17 cellular contexts compared by ENCODE assay signal in genomic region chr3:162517110-162517509, GRCh38.
DNase-seq lines count a peak whose midpoint lies in the region; TF ChIP-seq lines count a peak whose summit lies in the region.
"Had no signal": no experiment of that assay in that cellular context is flagged by ENCODE, and none has a peak within 500 bp of the region (broad histone marks: within the 10 kb centered on the region; RNA-seq: fewer than 3 reads in every experiment).

No MANE protein-coding gene starts in this region.

- no peak for TF ChIP-seq EP300 in neural cell (conservative IDR thresholded peaks at IDR 0.05; ENCODE audit: poor library complexity, severe bottlenecking)

- no peaks in the 10 kb centered on the region for H3K27me3 Mint-ChIP-seq in brain
- no peaks in the 10 kb centered on the region for H3K27me3 Mint-ChIP-seq in activated naive CD4-positive, alpha-beta T cell treated with anti-CD3 and anti-CD28 coated beads for 36 hours (ENCODE audit: low read depth)
- no peaks in the 10 kb centered on the region for H3K27me3 Mint-ChIP-seq in Caco-2 (ENCODE audit: insufficient read depth, unreplicated experiment)
- H3K27me3 Mint-ChIP-seq: T-cell had no signal

- no peak overlapping the region; the same call in 1 of the 2 replicates for H2AFZ ChIP-seq in GM23248
- no peak overlapping the region for H2AFZ ChIP-seq in neural cell (ENCODE audit: low read depth, low read length)

- H3K27me3 ChIP-seq in GM23248 (replicated peaks; ENCODE audit: insufficient read depth) (no peaks in the 10 kb centered on the region), neural cell (ENCODE audit: insufficient read depth, low read depth, low read length) (no peaks in the 10 kb centered on the region), Caco-2 (replicated peaks; ENCODE audit: control insufficient read depth, insufficient read depth, low read length) (no peaks in the 10 kb centered on the region)
- H3K27me3 ChIP-seq: BLaER1 treated with 17β-estradiol and CSF1 and Interleukin-3, amounts not matched to agents 10 nM and 100 nM had no signal

- no peaks in the 10 kb centered on the region for H3K4me1 Mint-ChIP-seq in brain
- H3K4me1 Mint-ChIP-seq in activated naive CD4-positive, alpha-beta T cell treated with anti-CD3 and anti-CD28 coated beads for 36 hours (ENCODE audit: low read depth), result no peaks in the 10 kb centered on the region
- no peaks in the 10 kb centered on the region for H3K4me1 Mint-ChIP-seq in Caco-2 (ENCODE audit: low read depth, unreplicated experiment)
- H3K4me1 Mint-ChIP-seq: T-cell had no signal

- peak; percentile 56 for TF ChIP-seq RAD21 in neural cell (conservative IDR thresholded peaks at IDR 0.05)

- H3K27ac Mint-ChIP-seq in brain, result no peak overlapping the region
- H3K27ac Mint-ChIP-seq in activated naive CD4-positive, alpha-beta T cell treated with anti-CD3 and anti-CD28 coated beads for 36 hours, result no peak overlapping the region
- H3K27ac Mint-ChIP-seq in Caco-2 (ENCODE audit: unreplicated experiment), result no peak overlapping the region
- H3K27ac Mint-ChIP-seq: T-cell had no signal

- H3K9ac ChIP-seq in GM23248, result no peak overlapping the region
- H3K9ac ChIP-seq in neural cell (ENCODE audit: low read length), result no peak overlapping the region
- H3K9ac ChIP-seq: BLaER1 treated with 17β-estradiol and CSF1 and Interleukin-3, amounts not matched to agents 10 nM and 100 nM had no signal

- POLR2A ChIA-PET in Caco-2 (lab: Charles Lee), result no interaction called here

- no peaks in the 10 kb centered on the region for H4K20me1 ChIP-seq in GM23248 (ENCODE audit: insufficient read depth)
- H4K20me1 ChIP-seq in neural cell (ENCODE audit: insufficient read depth), result no peaks in the 10 kb centered on the region
- H4K20me1 ChIP-seq: BLaER1 treated with 17β-estradiol and CSF1 and Interleukin-3, amounts not matched to agents 10 nM and 100 nM had no signal

- H3K36me3 ChIP-seq in GM23248 (ENCODE audit: low read depth) (no peaks in the 10 kb centered on the region), neural cell (ENCODE audit: insufficient read depth, low read length) (no peaks in the 10 kb centered on the region), Caco-2 (ENCODE audit: control insufficient read depth, insufficient read depth, low read length) (no peaks in the 10 kb centered on the region)
- H3K36me3 ChIP-seq: BLaER1 treated with 17β-estradiol and CSF1 and Interleukin-3, amounts not matched to agents 10 nM and 100 nM had no signal

- no peaks in the 10 kb centered on the region for H3K9me2 ChIP-seq in GM23248 (ENCODE audit: insufficient read depth)
- no peaks in the 10 kb centered on the region for H3K9me2 ChIP-seq in neural cell (ENCODE audit: insufficient read depth, low read length)

- peak; percentile 20; the same call in 1 of the 2 replicates for TF ChIP-seq CTCF in AG10803 (conservative IDR thresholded peaks at IDR 0.05; ENCODE audit: low read length)
- peak; percentile 35 to 46 for TF ChIP-seq CTCF in brain (conservative IDR thresholded peaks at IDR 0.05)
- TF ChIP-seq CTCF in neural cell (IDR thresholded peaks at IDR 0.05; ENCODE audit: poor library complexity, severe bottlenecking), result peak; percentile 39
- TF ChIP-seq CTCF in Caco-2 (IDR thresholded peaks at IDR 0.05; ENCODE audit: insufficient read depth in 1 of 2, low read depth in 1 of 2, low read length in 1 of 2, severe bottlenecking in 1 of 2, unreplicated experiment in 1 of 2), result no peak

- in situ Hi-C loops in GM23248 (cut with MboI), result no loop called here

- no peaks in the 10 kb centered on the region for H3K4me1 ChIP-seq in GM23248 (ENCODE audit: insufficient read depth)
- H3K4me1 ChIP-seq in Caco-2, result no peaks in the 10 kb centered on the region

- BruUV-seq in Caco-2 (replicated peaks; lab: Mats Ljungman, UMichigan), result no TSS peak

- no peak overlapping the region for H3K4me3 Mint-ChIP-seq in brain
- no peak overlapping the region for H3K4me3 Mint-ChIP-seq in activated naive CD4-positive, alpha-beta T cell treated with anti-CD3 and anti-CD28 coated beads for 36 hours
- no peak overlapping the region for H3K4me3 Mint-ChIP-seq in Caco-2 (ENCODE audit: unreplicated experiment)
- H3K4me3 Mint-ChIP-seq: T-cell had no signal

- CTCF ChIA-PET in activated naive CD4-positive, alpha-beta T cell treated with anti-CD3 and anti-CD28 coated beads for 36 hours (lab: Charles Lee), result no interaction called here
- CTCF ChIA-PET in Caco-2 (lab: Charles Lee), result no interaction called here

- H3K9me3 Mint-ChIP-seq in brain (no peaks in the 10 kb centered on the region), Caco-2 (ENCODE audit: unreplicated experiment) (no peaks in the 10 kb centered on the region)
- peaks cover 8% of the 10 kb centered on the region for H3K9me3 Mint-ChIP-seq in activated naive CD4-positive, alpha-beta T cell treated with anti-CD3 and anti-CD28 coated beads for 36 hours

- H3F3A ChIP-seq in GM23248 (ENCODE audit: insufficient read depth) (no peaks in the 10 kb centered on the region), neural cell (ENCODE audit: insufficient read depth, low read length, poor library complexity, severe bottlenecking) (no peaks in the 10 kb centered on the region)

- H3K79me2 ChIP-seq in GM23248 (ENCODE audit: insufficient read depth), result no peaks in the 10 kb centered on the region
- H3K79me2 ChIP-seq in neural cell (replicated peaks; ENCODE audit: insufficient read depth, low read length), result no peaks in the 10 kb centered on the region

- H3K9me3 ChIP-seq in GM23248 (ENCODE audit: low read depth) (no peaks in the 10 kb centered on the region), neural cell (ENCODE audit: low read length) (no peaks in the 10 kb centered on the region), Caco-2 (no peaks in the 10 kb centered on the region)

- H3K4me3 ChIP-seq in AG10803 (ENCODE audit: low read length), result no peak overlapping the region
- H3K4me3 ChIP-seq in GM23248, result no peak overlapping the region
- no peak overlapping the region for H3K4me3 ChIP-seq in neural cell (ENCODE audit: low read length)
- H3K4me3 ChIP-seq in Caco-2 (ENCODE audit: low read depth, low read length), result no peak overlapping the region
- H3K4me3 ChIP-seq: BLaER1 treated with 17β-estradiol and CSF1 and Interleukin-3, amounts not matched to agents 10 nM and 100 nM had no signal

- H3K36me3 Mint-ChIP-seq in brain, result no peaks in the 10 kb centered on the region
- H3K36me3 Mint-ChIP-seq in activated naive CD4-positive, alpha-beta T cell treated with anti-CD3 and anti-CD28 coated beads for 36 hours (ENCODE audit: low read depth), result no peaks in the 10 kb centered on the region
- H3K36me3 Mint-ChIP-seq in Caco-2 (ENCODE audit: insufficient read depth, unreplicated experiment), result no peaks in the 10 kb centered on the region
- H3K36me3 Mint-ChIP-seq: T-cell had no signal

- DNase-seq in AG10803 (ENCODE audit: low read depth) (peak; percentile 2), GM23248 (peak; percentile 6), SHP77 treated with DMSO at 0.1 percent for 48 hours (lab: John Stamatoyannopoulos, UW) (no peak), Caco-2 (no peak)
- DNase-seq in activated naive CD4-positive, alpha-beta T cell treated with anti-CD3 and anti-CD28 coated beads for 36 hours, result no peak
- DNase-seq: DMS79, GDM1, GOT3, KG1, MM.1S, NCI-H2029, OCI-M1, T-cell had no signal

- H3K4me2 ChIP-seq in GM23248 (ENCODE audit: unreplicated experiment) (no peak overlapping the region), neural cell (ENCODE audit: low read length) (no peak overlapping the region)
- H3K4me2 ChIP-seq: BLaER1 treated with 17β-estradiol and CSF1 and Interleukin-3, amounts not matched to agents 10 nM and 100 nM had no signal

- intact Hi-C loops in activated naive CD4-positive, alpha-beta T cell treated with anti-CD3 and anti-CD28 coated beads for 36 hours (cut with micrococcal nuclease), result no loop called here
- intact Hi-C loops in Caco-2 (cut with micrococcal nuclease; ENCODE audit: unreplicated experiment), result no loop called here

- H3K27ac ChIP-seq in GM23248 (no peak overlapping the region), neural cell (ENCODE audit: low read length) (no peak overlapping the region)
- H3K27ac ChIP-seq: BLaER1 treated with 17β-estradiol and CSF1 and Interleukin-3, amounts not matched to agents 10 nM and 100 nM; RWPE1 had no signal

TF ChIP-seq in neural cell, 6 proteins besides CTCF, POLR2A, EP300 and RAD21:
- TF ChIP-seq REST (IDR thresholded peaks at IDR 0.05; ENCODE audit: borderline replicate concordance) (no peak), POLR2AphosphoS5 (IDR thresholded peaks at IDR 0.05) (no peak), TAF1 (IDR thresholded peaks at IDR 0.05; ENCODE audit: low read depth) (no peak), MXI1 (conservative IDR thresholded peaks at IDR 0.05; ENCODE audit: poor library complexity, severe bottlenecking) (no peak)

Comparison
In these comparisons a context has a peak if more than half of its experiments do, and no peak if none do; other contexts are left out.
1. DNase-seq: peak in AG10803 (single experiment) and GM23248 (single experiment); none in activated naive CD4-positive, alpha-beta T cell treated with anti-CD3 and anti-CD28 coated beads for 36 hours (single experiment), SHP77 treated with DMSO at 0.1 percent for 48 hours (single experiment) and Caco-2 (0 of 2).
2. CTCF ChIP-seq: peak in AG10803 (single experiment), brain (2 of 2) and neural cell (single experiment); none in Caco-2 (0 of 2).